In the genomic region with DNA sequence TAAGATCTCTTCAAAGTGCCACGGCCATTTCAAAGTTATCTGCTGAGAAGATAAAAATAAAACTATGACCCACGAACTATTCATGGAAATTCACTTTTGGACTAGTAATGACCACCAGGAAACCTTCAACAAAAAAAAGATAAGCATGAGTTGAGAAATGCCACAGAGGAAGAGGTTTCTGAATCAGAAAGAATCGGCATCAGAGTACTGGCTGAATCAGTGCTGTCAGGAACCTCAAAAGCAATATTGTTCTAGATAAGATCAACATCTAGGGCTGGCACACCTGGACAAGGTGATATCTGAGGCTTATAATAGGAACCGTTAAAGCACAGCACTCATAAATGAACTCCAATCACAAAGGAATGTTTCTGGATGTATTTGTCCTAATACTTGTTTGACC, we compare ENCODE assay signal across 1 cellular context.
TF ChIP-seq lines count a peak whose summit lies in the region.

No MANE protein-coding gene starts in this region.

TF ChIP-seq in IMR-90, 13 proteins besides CTCF, POLR2A, EP300 and RAD21:
- no peak for TF ChIP-seq MAFK (IDR thresholded peaks at IDR 0.05; ENCODE audit: low read depth, low read length)
- no peak for TF ChIP-seq RFX5 (IDR thresholded peaks at IDR 0.05; ENCODE audit: low read depth, low read length)
- TF ChIP-seq CHD1 (IDR thresholded peaks at IDR 0.05; ENCODE audit: low read depth, low read length), result no peak
- TF ChIP-seq FOS (IDR thresholded peaks at IDR 0.05; ENCODE audit: low read depth, low read length), result no peak
- no peak for TF ChIP-seq MXI1 (IDR thresholded peaks at IDR 0.05; ENCODE audit: borderline replicate concordance, low read depth, low read length)
- no peak for TF ChIP-seq NFE2L2 (IDR thresholded peaks at IDR 0.05; ENCODE audit: low read depth, low read length)
- no peak for TF ChIP-seq RCOR1 (IDR thresholded peaks at IDR 0.05; ENCODE audit: insufficient replicate concordance, low read length)
